In the genomic region with DNA sequence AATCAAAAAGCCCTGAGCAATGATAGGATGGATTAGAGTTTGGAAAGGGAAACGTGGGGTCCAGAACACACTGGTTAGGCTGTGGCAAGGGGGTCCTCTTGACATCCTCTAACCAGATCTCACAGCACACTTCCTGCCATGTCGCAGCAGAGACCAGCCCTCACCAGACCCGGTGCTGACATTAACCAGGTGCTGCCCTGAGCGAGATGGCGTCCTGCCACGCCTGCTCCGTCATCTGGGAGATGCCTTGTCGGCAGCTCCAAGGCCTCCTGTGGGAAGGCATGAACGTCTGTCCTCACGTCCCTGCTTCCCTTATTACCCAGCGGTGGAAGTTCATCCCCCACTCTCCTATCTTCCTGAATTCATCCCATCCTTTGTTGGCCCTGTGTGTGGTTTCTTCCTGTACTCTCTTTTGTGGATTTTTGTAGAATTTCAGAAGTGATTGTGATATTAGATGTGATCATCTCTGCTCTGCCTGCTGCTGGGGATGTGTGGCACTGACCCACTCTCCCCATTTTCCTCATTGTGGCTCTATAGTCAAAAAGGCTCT, we compare ENCODE assay signal across 21 cellular contexts. TPM values are rescaled to one million over a fixed set of nuclear protein-coding genes. Genes with fewer than 3 reads are reported as not detected.
A peak's percentile ranks its signal among the peaks of the same experiment; 100 is the strongest.
DNase-seq lines count a peak whose midpoint lies in the region; ATAC-seq, FAIRE-seq and TF ChIP-seq lines count a peak whose summit lies in the region.
"Had no signal": no experiment of that assay in that cellular context is flagged by ENCODE, and none has a peak within 500 bp of the region (broad histone marks: within the 10 kb centered on the region; RNA-seq: fewer than 3 reads in every experiment).

No MANE protein-coding gene starts in this region.

- H3K27ac ChIP-seq in esophagus muscularis mucosa (replicated peaks in 1 of 4) (peak overlapping the region in 3 of 4 donors; percentile 53 to 63 (median 54)), spleen (peak overlapping the region in 4 of 8 donors; percentile 54 to 68 (median 59))
- H3K27ac ChIP-seq: C4-2B had no signal

- peaks cover 30 to 62% (median 45%) of the 10 kb centered on the region in 3 donors for H3K4me1 Mint-ChIP-seq in naive B cell
- peaks cover 6 to 42% (median 24%) of the 10 kb centered on the region in 4 donors for H3K4me1 Mint-ChIP-seq in naive thymus-derived CD8-positive, alpha-beta T cell

- ATAC-seq in SK-N-SH treated with all-trans-retinoic acid at 6 μM for 48 hours (no peak), naive B cell (ENCODE audit: low read depth in 2 of 2) (no peak), HG03571 (IDR thresholded peaks at IDR 0.05; ENCODE audit: unreplicated experiment) (no peak)
- ATAC-seq in naive thymus-derived CD8-positive, alpha-beta T cell: no peak
- ATAC-seq: body of pancreas; effector memory CD8-positive, alpha-beta T cell had no signal

- TF ChIP-seq POLR2A in esophagus muscularis mucosa (IDR thresholded peaks at IDR 0.05; ENCODE audit: low read depth) (no peak), spleen (IDR thresholded peaks at IDR 0.05) (no peak), GM12891 (IDR thresholded peaks at IDR 0.05; ENCODE audit: low read depth, low read length) (no peak)

- H3K9me3 ChIP-seq in esophagus muscularis mucosa: no peaks in the 10 kb centered on the region
- no peaks in the 10 kb centered on the region for H3K9me3 ChIP-seq in spleen
- H3K9me3 ChIP-seq: body of pancreas had no signal

- TF ChIP-seq CTCF in esophagus muscularis mucosa (IDR thresholded peaks at IDR 0.05): no peak
- TF ChIP-seq CTCF in spleen (IDR thresholded peaks at IDR 0.05 in 8 of 11, conservative IDR thresholded peaks at IDR 0.05 in 3 of 11): no peak

- H3K36me3 Mint-ChIP-seq in naive B cell: no peaks in the 10 kb centered on the region
- no peaks in the 10 kb centered on the region for H3K36me3 Mint-ChIP-seq in naive thymus-derived CD8-positive, alpha-beta T cell
- H3K36me3 Mint-ChIP-seq: immature natural killer cell had no signal

- peaks cover 0 to 2% (median 0%) of the 10 kb centered on the region in 7 donors for H3K9me3 Mint-ChIP-seq in naive B cell
- no peaks in the 10 kb centered on the region for H3K9me3 Mint-ChIP-seq in naive thymus-derived CD8-positive, alpha-beta T cell
- H3K9me3 Mint-ChIP-seq: effector memory CD8-positive, alpha-beta T cell; immature natural killer cell had no signal

- DNase-seq in G401 (ENCODE audit: low spot score) (peak; percentile 32), esophagus muscularis mucosa (ENCODE audit: extremely low spot score) (no peak), naive B cell (no peak), spleen (no peak), GM12891 (ENCODE audit: insufficient read length, low spot score) (no peak)
- no peak for DNase-seq in naive thymus-derived CD8-positive, alpha-beta T cell
- DNase-seq: activated effector memory CD4-positive, alpha-beta T cell treated with anti-CD3 and anti-CD28 coated beads, Interleukin-2, amount 50 U/mL, for 16 hours; effector memory CD8-positive, alpha-beta T cell; EL; immature natural killer cell; NCI-H187 treated with DMSO at 0.1 percent for 48 hours; NCI-H69; small intestine had no signal

- WGBS in esophagus muscularis mucosa: 65% methylated on average over 11 of the region's 11 CpGs
- WGBS in spleen, 5 donors: 43 to 60% (median 56%) methylated on average over 8 to 11 of the region's 11 CpGs

- H3K4me1 ChIP-seq in esophagus muscularis mucosa: peaks cover 20 to 38% (median 29%) of the 10 kb centered on the region in 4 donors
- peaks cover 0 to 27% (median 17%) of the 10 kb centered on the region in 6 donors for H3K4me1 ChIP-seq in spleen

- H3K27me3 ChIP-seq in esophagus muscularis mucosa (no peaks in the 10 kb centered on the region), spleen (replicated peaks in 1 of 7) (peaks cover 0 to 22% (median 0%) of the 10 kb centered on the region in 7 donors)
- H3K27me3 ChIP-seq: body of pancreas had no signal

- FAIRE-seq in GM12891 (lab: Jason Lieb, UNC): no peak
- FAIRE-seq: frontal cortex, GM12878, H54, small intestine had no signal

- peak overlapping the region; percentile 52 to 92 (median 83) for H3K27ac Mint-ChIP-seq in naive B cell
- H3K27ac Mint-ChIP-seq in naive thymus-derived CD8-positive, alpha-beta T cell: peak overlapping the region in 3 of 10 donors; percentile 6 to 79 (median 72)
- H3K27ac Mint-ChIP-seq: effector memory CD8-positive, alpha-beta T cell; immature natural killer cell had no signal

- peak overlapping the region in 7 of 8 donors; percentile 13 to 73 (median 40) for H3K4me3 Mint-ChIP-seq in naive B cell
- H3K4me3 Mint-ChIP-seq in naive thymus-derived CD8-positive, alpha-beta T cell: no peak overlapping the region
- H3K4me3 Mint-ChIP-seq: effector memory CD8-positive, alpha-beta T cell; immature natural killer cell; mesothelial cell of epicardium had no signal

- no peak overlapping the region for H3K4me3 ChIP-seq in esophagus muscularis mucosa
- H3K4me3 ChIP-seq in spleen: no peak overlapping the region
- H3K4me3 ChIP-seq: body of pancreas, GM12878 had no signal

- in situ Hi-C loops in G401 (cut with HindIII; ENCODE audit: low sequenced_read_pairs): no loop called here

- intact Hi-C loops in esophagus muscularis mucosa (cut with DNase I) (no loop called here), spleen (cut with DNase I; ENCODE audit: low total_unique reads) (loop anchor here (5.0 kb wide), 1 partner anchor 145 kb away; the partner anchor contains the start of gene POLR2M)

- POLR2A ChIA-PET in naive thymus-derived CD8-positive, alpha-beta T cell (lab: Charles Lee): no interaction called here

- peaks cover 0 to 9% (median 0%) of the 10 kb centered on the region in 3 donors for H3K27me3 Mint-ChIP-seq in naive B cell
- peaks cover 2 to 27% (median 19%) of the 10 kb centered on the region in 5 donors for H3K27me3 Mint-ChIP-seq in naive thymus-derived CD8-positive, alpha-beta T cell

- no peaks in the 10 kb centered on the region for H3K36me3 ChIP-seq in esophagus muscularis mucosa
- no peaks in the 10 kb centered on the region for H3K36me3 ChIP-seq in spleen

- TF ChIP-seq EP300 in esophagus muscularis mucosa (IDR thresholded peaks at IDR 0.05): no peak

TF ChIP-seq in SK-N-SH treated with all-trans-retinoic acid at 6 μM for 48 hours, 23 proteins besides CTCF, POLR2A, EP300 and RAD21 (continues in another document):
- TF ChIP-seq, protein P1, sequence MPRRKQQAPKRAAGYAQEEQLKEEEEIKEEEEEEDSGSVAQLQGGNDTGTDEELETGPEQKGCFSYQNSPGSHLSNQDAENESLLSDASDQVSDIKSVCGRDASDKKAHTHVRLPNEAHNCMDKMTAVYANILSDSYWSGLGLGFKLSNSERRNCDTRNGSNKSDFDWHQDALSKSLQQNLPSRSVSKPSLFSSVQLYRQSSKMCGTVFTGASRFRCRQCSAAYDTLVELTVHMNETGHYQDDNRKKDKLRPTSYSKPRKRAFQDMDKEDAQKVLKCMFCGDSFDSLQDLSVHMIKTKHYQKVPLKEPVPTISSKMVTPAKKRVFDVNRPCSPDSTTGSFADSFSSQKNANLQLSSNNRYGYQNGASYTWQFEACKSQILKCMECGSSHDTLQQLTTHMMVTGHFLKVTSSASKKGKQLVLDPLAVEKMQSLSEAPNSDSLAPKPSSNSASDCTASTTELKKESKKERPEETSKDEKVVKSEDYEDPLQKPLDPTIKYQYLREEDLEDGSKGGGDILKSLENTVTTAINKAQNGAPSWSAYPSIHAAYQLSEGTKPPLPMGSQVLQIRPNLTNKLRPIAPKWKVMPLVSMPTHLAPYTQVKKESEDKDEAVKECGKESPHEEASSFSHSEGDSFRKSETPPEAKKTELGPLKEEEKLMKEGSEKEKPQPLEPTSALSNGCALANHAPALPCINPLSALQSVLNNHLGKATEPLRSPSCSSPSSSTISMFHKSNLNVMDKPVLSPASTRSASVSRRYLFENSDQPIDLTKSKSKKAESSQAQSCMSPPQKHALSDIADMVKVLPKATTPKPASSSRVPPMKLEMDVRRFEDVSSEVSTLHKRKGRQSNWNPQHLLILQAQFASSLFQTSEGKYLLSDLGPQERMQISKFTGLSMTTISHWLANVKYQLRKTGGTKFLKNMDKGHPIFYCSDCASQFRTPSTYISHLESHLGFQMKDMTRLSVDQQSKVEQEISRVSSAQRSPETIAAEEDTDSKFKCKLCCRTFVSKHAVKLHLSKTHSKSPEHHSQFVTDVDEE (CRISPR knock-in tag; IDR thresholded peaks at IDR 0.05): peak; percentile 29; the same call in 1 of the 2 replicates
- no peak for TF ChIP-seq ZNF565 (CRISPR knock-in tag; conservative IDR thresholded peaks at IDR 0.05; ENCODE audit: low read depth)

TF ChIP-seq in GM12891, 5 proteins besides CTCF, POLR2A, EP300 and RAD21:
- no peak for TF ChIP-seq SPI1 (IDR thresholded peaks at IDR 0.05; ENCODE audit: low read depth, low read length)
- TF ChIP-seq POLR2AphosphoS5 (IDR thresholded peaks at IDR 0.05; ENCODE audit: low read depth, low read length): no peak
- no peak for TF ChIP-seq PAX5 (IDR thresholded peaks at IDR 0.05; ENCODE audit: insufficient read depth, low read length, severe bottlenecking)
- TF ChIP-seq TAF1 (IDR thresholded peaks at IDR 0.05; ENCODE audit: low read depth, low read length): no peak

RNA-seq across cellular contexts. Expression of gene MYZAP, which starts 29.4 kb away (rescaled TPM):
- total RNA-seq in G401 (2014; rRNA removed; shearing (Covaris generic)): 0.06 and 3.4 TPM in 2 replicates
- 100 to 1,000 TPM; 192 to 274 (median 234) TPM for total RNA-seq in esophagus muscularis mucosa
- 10 to 100 TPM in 2 of 6 donors, 1 to 10 TPM in 4; 4.5 to 15.3 (median 7.4) TPM for polyA plus RNA-seq in naive B cell (ENCODE audit: low read depth in 6 of 6)
- 10 to 100 TPM in 6 of 7 donors, 1 to 10 TPM in 1; 9.1 to 26.2 (median 15.0) TPM for total RNA-seq in spleen
- polyA plus RNA-seq in spleen: 10 to 100 TPM in 1 of 3 donors, 1 to 10 TPM in 2; 4.1 to 15.9 (median 4.1) TPM
- not detected for total RNA-seq in naive thymus-derived CD8-positive, alpha-beta T cell
- under 1 TPM in 2 of 3 donors, not detected in 1; 0.20 to 0.26 TPM for polyA plus RNA-seq in naive thymus-derived CD8-positive, alpha-beta T cell
- not detected for polyA plus RNA-seq in GM12891 (2012; ENCODE audit: low read depth, missing spikeins)
- total RNA-seq: GM12878 had no signal
- polyA plus RNA-seq: GM12878 had no signal

Comparison
In these comparisons a context has a peak if more than half of its experiments do, and no peak if none do; other contexts are left out.
1. H3K4me3 Mint-ChIP-seq: peak in naive B cell (7 of 8); none in naive thymus-derived CD8-positive, alpha-beta T cell (0 of 10).
2. RNA of gene MYZAP, which starts 29.4 kb away (total RNA-seq): 192 to 274 TPM in esophagus muscularis mucosa; 9.1 to 26.2 TPM in spleen, 0.06 to 3.4 TPM in G401 and not detected in naive thymus-derived CD8-positive, alpha-beta T cell; every median in the first group is over 4 times any median in the second.